Comparison of ENCODE assay signal across 1 cellular context in the genomic region with DNA sequence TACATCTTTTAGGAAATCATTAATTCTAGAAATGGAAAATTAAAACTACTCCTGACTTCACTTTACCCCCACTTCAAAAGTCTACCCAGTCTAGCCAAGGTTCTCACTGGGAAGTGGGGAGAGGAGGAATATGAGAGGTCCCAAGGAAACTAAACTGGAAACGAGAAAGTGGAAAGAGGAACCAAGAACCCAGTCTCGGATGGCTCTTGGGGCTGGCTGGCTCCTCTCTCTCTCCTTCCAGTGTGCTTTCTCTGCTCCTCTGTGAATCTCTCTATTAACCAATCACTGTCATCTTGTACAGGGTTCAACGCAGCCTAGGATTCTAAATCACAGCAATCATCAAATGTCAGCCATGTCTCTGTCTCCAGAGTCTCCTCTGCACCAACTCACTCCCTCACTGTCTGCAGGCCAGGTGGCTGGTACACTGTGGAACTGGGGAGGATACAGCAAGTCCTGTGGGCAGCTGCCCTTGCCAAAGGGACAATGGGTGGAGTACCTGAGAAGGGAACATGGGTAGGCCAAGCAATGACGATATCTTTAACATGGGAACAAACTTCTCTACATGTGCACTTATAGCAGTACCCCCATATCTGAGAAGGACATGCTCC.
TF ChIP-seq lines count a peak whose summit lies in the region.

No MANE protein-coding gene starts in this region.

TF ChIP-seq in IMR-90, 13 proteins besides CTCF, POLR2A, EP300 and RAD21 (continued from another document):
- TF ChIP-seq, protein P1, sequence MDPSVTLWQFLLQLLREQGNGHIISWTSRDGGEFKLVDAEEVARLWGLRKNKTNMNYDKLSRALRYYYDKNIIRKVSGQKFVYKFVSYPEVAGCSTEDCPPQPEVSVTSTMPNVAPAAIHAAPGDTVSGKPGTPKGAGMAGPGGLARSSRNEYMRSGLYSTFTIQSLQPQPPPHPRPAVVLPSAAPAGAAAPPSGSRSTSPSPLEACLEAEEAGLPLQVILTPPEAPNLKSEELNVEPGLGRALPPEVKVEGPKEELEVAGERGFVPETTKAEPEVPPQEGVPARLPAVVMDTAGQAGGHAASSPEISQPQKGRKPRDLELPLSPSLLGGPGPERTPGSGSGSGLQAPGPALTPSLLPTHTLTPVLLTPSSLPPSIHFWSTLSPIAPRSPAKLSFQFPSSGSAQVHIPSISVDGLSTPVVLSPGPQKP (IDR thresholded peaks at IDR 0.05; ENCODE audit: borderline replicate concordance, low read depth, low read length) = no peak
- TF ChIP-seq SMC3 (IDR thresholded peaks at IDR 0.05; ENCODE audit: low read depth, low read length) (no peak), MAFK (IDR thresholded peaks at IDR 0.05; ENCODE audit: low read depth, low read length) (no peak), BHLHE40 (IDR thresholded peaks at IDR 0.05; ENCODE audit: low read depth, low read length) (no peak), MAZ (IDR thresholded peaks at IDR 0.05; ENCODE audit: borderline replicate concordance, low read depth, low read length) (no peak), RFX5 (IDR thresholded peaks at IDR 0.05; ENCODE audit: low read depth, low read length) (no peak)
- TF ChIP-seq, protein P2, sequence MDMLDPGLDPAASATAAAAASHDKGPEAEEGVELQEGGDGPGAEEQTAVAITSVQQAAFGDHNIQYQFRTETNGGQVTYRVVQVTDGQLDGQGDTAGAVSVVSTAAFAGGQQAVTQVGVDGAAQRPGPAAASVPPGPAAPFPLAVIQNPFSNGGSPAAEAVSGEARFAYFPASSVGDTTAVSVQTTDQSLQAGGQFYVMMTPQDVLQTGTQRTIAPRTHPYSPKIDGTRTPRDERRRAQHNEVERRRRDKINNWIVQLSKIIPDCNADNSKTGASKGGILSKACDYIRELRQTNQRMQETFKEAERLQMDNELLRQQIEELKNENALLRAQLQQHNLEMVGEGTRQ (IDR thresholded peaks at IDR 0.05; ENCODE audit: low read depth, low read length) = no peak
